In genomic region chr9:88660611-88661010, GRCh38 we compare ENCODE assay signal across 12 cellular contexts.
DNase-seq lines count a peak whose midpoint lies in the region; ATAC-seq and TF ChIP-seq lines count a peak whose summit lies in the region.
"Had no signal": no experiment of that assay in that cellular context is flagged by ENCODE, and none has a peak within 500 bp of the region (broad histone marks: within the 10 kb centered on the region; RNA-seq: fewer than 3 reads in every experiment).

No MANE protein-coding gene starts in this region.

- no peak overlapping the region for H3K4me3 ChIP-seq in LNCaP clone FGC (ENCODE audit: low read depth, low read length)
- H3K4me3 ChIP-seq in mammary epithelial cell (replicated peaks in 1 of 3; ENCODE audit: insufficient read depth in 1 of 3, low read depth in 2 of 3, low read length in 3 of 3), result no peak overlapping the region
- H3K4me3 ChIP-seq: SJCRH30 had no signal

- WGBS in mammary epithelial cell (ENCODE audit: low coverage, missing lambda C conversion rate), result 8% methylated on average over 1 of the region's 1 CpG

- intact Hi-C loops in mammary epithelial cell (cut with micrococcal nuclease), result loop anchor here (1.0 to 2.0 kb wide), 4 partner anchors 68 to 618 kb away; no protein-coding TSS in a partner anchor

- CTCF ChIA-PET in mammary epithelial cell (lab: Charles Lee; ENCODE audit: low non-redundant PET), result interaction anchor here (0.5 to 0.6 kb wide), 3 partner anchors 50 to 618 kb away, joined by 3 to 5 read pairs (median 4); no protein-coding TSS in a partner anchor

- H3K36me3 ChIP-seq in mammary epithelial cell (ENCODE audit: insufficient read depth, low read length), result no peaks in the 10 kb centered on the region
- H3K36me3 ChIP-seq: SJCRH30 had no signal

- no peaks in the 10 kb centered on the region for H3K36me3 Mint-ChIP-seq in nephron (ENCODE audit: low read depth)

- TF ChIP-seq CTCF in LNCaP clone FGC (IDR thresholded peaks at IDR 0.05; ENCODE audit: control insufficient read depth, extremely low read depth, insufficient read depth), result peak; percentile 59
- peak; percentile 68 to 72 for TF ChIP-seq CTCF in mammary epithelial cell (conservative IDR thresholded peaks at IDR 0.05 in 1 of 2, IDR thresholded peaks at IDR 0.05 in 1 of 2; ENCODE audit: extremely low read depth in 1 of 2, insufficient read depth in 1 of 2, low read depth in 1 of 2, low read length in 2 of 2)
- TF ChIP-seq CTCF in nephron (IDR thresholded peaks at IDR 0.05; ENCODE audit: unreplicated experiment in 3 of 3), result peak in 2 of 3 experiments; percentile 22 to 40

- in situ Hi-C loops in mammary epithelial cell (cut with MboI; ENCODE audit: low sequenced_read_pairs in 2 of 2), result loop anchor here in 1 of 2 donors (5.0 kb wide), 1 partner anchor 342 kb away; no protein-coding TSS in a partner anchor

- no peaks in the 10 kb centered on the region for H3K79me2 ChIP-seq in mammary epithelial cell (ENCODE audit: insufficient read depth, low read length)

- H2AFZ ChIP-seq in mammary epithelial cell (ENCODE audit: low read depth, low read length), result no peak overlapping the region

- ATAC-seq in HG02763 (IDR thresholded peaks at IDR 0.05; ENCODE audit: unreplicated experiment), result no peak
- no peak for ATAC-seq in GM21576 (IDR thresholded peaks at IDR 0.05; ENCODE audit: unreplicated experiment)
- ATAC-seq in HG02981 (IDR thresholded peaks at IDR 0.05; ENCODE audit: unreplicated experiment), result no peak

- H3K27ac ChIP-seq in mammary epithelial cell (ENCODE audit: insufficient read depth, low read depth, low read length), result no peak overlapping the region
- H3K27ac ChIP-seq: SJCRH30 had no signal

- H3K9ac ChIP-seq in mammary epithelial cell (ENCODE audit: insufficient read depth, low read length), result no peak overlapping the region

- peaks cover 6% of the 10 kb centered on the region for H3K9me3 Mint-ChIP-seq in nephron

- H3K27ac Mint-ChIP-seq in nephron, result no peak overlapping the region

- H3K9me3 ChIP-seq in mammary epithelial cell (replicated peaks; ENCODE audit: insufficient read depth, low read length), result no peaks in the 10 kb centered on the region
- H3K9me3 ChIP-seq: SJCRH30 had no signal

- no peak overlapping the region for H3K4me2 ChIP-seq in mammary epithelial cell (ENCODE audit: insufficient read depth, low read depth, low read length)

- dilution Hi-C loops in mammary epithelial cell (cut with HindIII; ENCODE audit: low sequenced_read_pairs), result no loop called here

- no peaks in the 10 kb centered on the region for H3K27me3 ChIP-seq in mammary epithelial cell (ENCODE audit: insufficient read depth, low read length)

- DNase-seq in DMS 273 (lab: John Stamatoyannopoulos, UW; ENCODE audit: unreplicated experiment) (peak; percentile 40), DMS 273 treated with DMSO at 0.1 percent for 48 hours (lab: John Stamatoyannopoulos, UW) (no peak), LNCaP clone FGC (ENCODE audit: low read depth) (peak; percentile 25), mammary epithelial cell (peak; percentile 50)
- DNase-seq: 8988T; hypothalamus; stimulated activated CD4-positive, alpha-beta T cell treated with anti-CD3 and anti-CD28 coated beads, Interleukin-12 subunit alpha, Interleukin-12 subunit beta, amount 100 ng/mL, for 4 hours had no signal

- no peaks in the 10 kb centered on the region for H4K20me1 ChIP-seq in mammary epithelial cell (ENCODE audit: insufficient read depth, low read length)

- BruUV-seq in mammary epithelial cell (replicated peaks; lab: Mats Ljungman, UMichigan), result no TSS peak

- peaks cover 9% of the 10 kb centered on the region for H3K4me1 ChIP-seq in mammary epithelial cell (ENCODE audit: insufficient read depth, low read length)
- H3K4me1 ChIP-seq: SJCRH30 had no signal

- no peak overlapping the region for H3K4me3 Mint-ChIP-seq in nephron

- H3K27me3 Mint-ChIP-seq in nephron (ENCODE audit: low read depth), result no peaks in the 10 kb centered on the region

- peaks cover 14% of the 10 kb centered on the region for H3K4me1 Mint-ChIP-seq in nephron
